17 cellular contexts compared by ENCODE assay signal in genomic region chr14:93986972-93987371, GRCh38. TPM values are rescaled to one million over a fixed set of nuclear protein-coding genes. Genes with fewer than 3 reads are reported as not detected.
A peak's percentile ranks its signal among the peaks of the same experiment; 100 is the strongest.
DNase-seq lines count a peak whose midpoint lies in the region; ATAC-seq, FAIRE-seq and TF ChIP-seq lines count a peak whose summit lies in the region.
"Had no signal": no experiment of that assay in that cellular context is flagged by ENCODE, and none has a peak within 500 bp of the region (broad histone marks: within the 10 kb centered on the region; RNA-seq: fewer than 3 reads in every experiment).

No MANE protein-coding gene starts in this region.

- H3K27me3 ChIP-seq in body of pancreas = no peaks in the 10 kb centered on the region
- H3K27me3 ChIP-seq: BE2C had no signal

- TF ChIP-seq CTCF in body of pancreas (IDR thresholded peaks at IDR 0.05) (no peak), nephron progenitor cell (IDR thresholded peaks at IDR 0.05) (no peak)

- H3K4me1 ChIP-seq in body of pancreas = no peaks in the 10 kb centered on the region
- H3K4me1 ChIP-seq: BE2C had no signal

- TF ChIP-seq POLR2A in body of pancreas (IDR thresholded peaks at IDR 0.05) = no peak

- peak; percentile 17 for ATAC-seq in body of pancreas
- ATAC-seq in activated CD8-positive, alpha-beta memory T cell treated with anti-CD3 and anti-CD28 coated beads, Interleukin-2, amount 10 ng/mL, durations not matched to agents 7 days and 5 days = no peak
- ATAC-seq: stimulated activated memory B cell treated with anti-CD40 and anti-IgM and Interleukin-4, amounts not matched to agents 10 μg/mL and 1 μg/mL and 100 μg/mL, for 72 hours had no signal

- peaks cover 31% of the 10 kb centered on the region for H3K4me1 Mint-ChIP-seq in nephron progenitor cell
- peaks cover 2% of the 10 kb centered on the region for H3K4me1 Mint-ChIP-seq in activated CD8-positive, alpha-beta memory T cell treated with anti-CD3 and anti-CD28 coated beads, Interleukin-2, amount 10 ng/mL, durations not matched to agents 7 days and 5 days

- H3K9me3 Mint-ChIP-seq in nephron progenitor cell = no peaks in the 10 kb centered on the region
- no peaks in the 10 kb centered on the region for H3K9me3 Mint-ChIP-seq in activated CD8-positive, alpha-beta memory T cell treated with anti-CD3 and anti-CD28 coated beads, Interleukin-2, amount 10 ng/mL, durations not matched to agents 7 days and 5 days (ENCODE audit: low read depth)
- H3K9me3 Mint-ChIP-seq: T-helper 1 cell treated with Interleukin-12 subunit alpha and Interleukin-12 subunit beta and Interleukin-4 antibody, amounts not matched to agents 30 μg/mL and 1 μg/mL, for 36 hours had no signal

- CTCF ChIA-PET in activated CD8-positive, alpha-beta memory T cell treated with anti-CD3 and anti-CD28 coated beads, Interleukin-2, amount 10 ng/mL, durations not matched to agents 7 days and 5 days (lab: Charles Lee) = interaction anchor here (1.1 to 5.3 kb wide), 3 partner anchors 14 to 47 kb away, joined by 3 to 25 read pairs (median 7); no protein-coding TSS in a partner anchor

- no peak for FAIRE-seq in HTR-8/SVneo (lab: Jason Lieb, UNC)

- intact Hi-C loops in body of pancreas (cut with DNase I) = no loop called here

- no peak overlapping the region for H3K27ac Mint-ChIP-seq in nephron progenitor cell
- no peak overlapping the region for H3K27ac Mint-ChIP-seq in activated CD8-positive, alpha-beta memory T cell treated with anti-CD3 and anti-CD28 coated beads, Interleukin-2, amount 10 ng/mL, durations not matched to agents 7 days and 5 days
- H3K27ac Mint-ChIP-seq: stimulated activated memory B cell treated with anti-CD40 and anti-IgM and Interleukin-4, amounts not matched to agents 10 μg/mL and 1 μg/mL and 100 μg/mL, for 72 hours; T-helper 1 cell treated with Interleukin-12 subunit alpha and Interleukin-12 subunit beta and Interleukin-4 antibody, amounts not matched to agents 30 μg/mL and 1 μg/mL, for 36 hours had no signal

- no peak overlapping the region for H3K4me3 Mint-ChIP-seq in nephron progenitor cell
- H3K4me3 Mint-ChIP-seq in activated CD8-positive, alpha-beta memory T cell treated with anti-CD3 and anti-CD28 coated beads, Interleukin-2, amount 10 ng/mL, durations not matched to agents 7 days and 5 days = no peak overlapping the region
- H3K4me3 Mint-ChIP-seq: stimulated activated memory B cell treated with anti-CD40 and anti-IgM and Interleukin-4, amounts not matched to agents 10 μg/mL and 1 μg/mL and 100 μg/mL, for 72 hours; T-helper 1 cell treated with Interleukin-12 subunit alpha and Interleukin-12 subunit beta and Interleukin-4 antibody, amounts not matched to agents 30 μg/mL and 1 μg/mL, for 36 hours had no signal

- no peaks in the 10 kb centered on the region for H3K36me3 ChIP-seq in body of pancreas (replicated peaks in 1 of 2; ENCODE audit: insufficient read depth in 1 of 2, low read depth in 2 of 2)
- H3K36me3 ChIP-seq: BE2C had no signal

- 78 to 79% methylated on average over 4 to 9 of the region's 9 CpGs for WGBS in body of pancreas, 2 donors

- H3K4me3 ChIP-seq in body of pancreas = no peak overlapping the region

- in situ Hi-C loops in KBM-7 (cut with MboI; ENCODE audit: low pct_unique_long_range_greater_than_20kb, low sequenced_read_pairs) = no loop called here

- peaks cover 9% of the 10 kb centered on the region for H3K27me3 Mint-ChIP-seq in nephron progenitor cell (ENCODE audit: low read depth, poor library complexity)
- H3K27me3 Mint-ChIP-seq in activated CD8-positive, alpha-beta memory T cell treated with anti-CD3 and anti-CD28 coated beads, Interleukin-2, amount 10 ng/mL, durations not matched to agents 7 days and 5 days = no peaks in the 10 kb centered on the region

- H3K9me3 ChIP-seq in body of pancreas = no peaks in the 10 kb centered on the region
- H3K9me3 ChIP-seq: BE2C had no signal

- DNase-seq in HTR-8/SVneo (ENCODE audit: insufficient read length, low spot score) (peak; percentile 39), body of pancreas (no peak), nephron progenitor cell (peak; percentile 28), GM19240 (ENCODE audit: insufficient read length, low spot score) (no peak), KBM-7 (no peak)
- DNase-seq in activated CD8-positive, alpha-beta memory T cell treated with anti-CD3 and anti-CD28 coated beads, Interleukin-2, amount 10 ng/mL, durations not matched to agents 7 days and 5 days = no peak
- DNase-seq: activated T-cell treated with anti-CD3 and anti-CD28 coated beads, Interleukin-2, amount 50 U/mL, for 1 hour; BE2C; DMS53; NCI-H146; NCI-H748 treated with DMSO at 0.1 percent for 48 hours; retina; stimulated activated CD4-positive, alpha-beta T cell treated with anti-CD3 and anti-CD28 coated beads, Interleukin-4, amount 100 ng/mL, for 4 hours had no signal

- H3K27ac ChIP-seq in body of pancreas = no peak overlapping the region

- H3K36me3 Mint-ChIP-seq in nephron progenitor cell (ENCODE audit: low read depth) = no peaks in the 10 kb centered on the region
- no peaks in the 10 kb centered on the region for H3K36me3 Mint-ChIP-seq in activated CD8-positive, alpha-beta memory T cell treated with anti-CD3 and anti-CD28 coated beads, Interleukin-2, amount 10 ng/mL, durations not matched to agents 7 days and 5 days
- H3K36me3 Mint-ChIP-seq: stimulated activated memory B cell treated with anti-CD40 and anti-IgM and Interleukin-4, amounts not matched to agents 10 μg/mL and 1 μg/mL and 100 μg/mL, for 72 hours had no signal

RNA-seq across cellular contexts. Expression of gene CCDC197, which starts 10.1 kb away (rescaled TPM):
- not detected for total RNA-seq in body of pancreas
- under 1 TPM in 1 of 2 experiments, not detected in 1; 0.14 TPM for total RNA-seq in activated CD8-positive, alpha-beta memory T cell treated with anti-CD3 and anti-CD28 coated beads, Interleukin-2, amount 10 ng/mL, durations not matched to agents 7 days and 5 days
- total RNA-seq: RPMI7951, urinary bladder had no signal

RNA-seq across cellular contexts. Expression of gene ASB2, which starts 10.6 kb away (rescaled TPM):
- total RNA-seq in body of pancreas = 1 to 10 TPM in 1 of 2 donors, under 1 TPM in 1; 0.33 to 7.0 TPM
- 100 to 1,000 TPM; 116 to 177 TPM for total RNA-seq in activated CD8-positive, alpha-beta memory T cell treated with anti-CD3 and anti-CD28 coated beads, Interleukin-2, amount 10 ng/mL, durations not matched to agents 7 days and 5 days

RNA-seq across cellular contexts. Expression of gene OTUB2, which starts 39.2 kb away (rescaled TPM):
- total RNA-seq in body of pancreas = 1 to 10 TPM in 1 of 2 donors, under 1 TPM in 1; 0.33 to 1.8 TPM
- 1 to 10 TPM; 3.4 to 4.2 TPM for total RNA-seq in activated CD8-positive, alpha-beta memory T cell treated with anti-CD3 and anti-CD28 coated beads, Interleukin-2, amount 10 ng/mL, durations not matched to agents 7 days and 5 days

RNA-seq across cellular contexts. Expression of gene FAM181A, which starts 59.8 kb away (rescaled TPM):
- total RNA-seq in body of pancreas = not detected
- total RNA-seq in activated CD8-positive, alpha-beta memory T cell treated with anti-CD3 and anti-CD28 coated beads, Interleukin-2, amount 10 ng/mL, durations not matched to agents 7 days and 5 days = not detected
- total RNA-seq: RPMI7951, urinary bladder had no signal

Comparison
In these comparisons a context has a peak if more than half of its experiments do, and no peak if none do; other contexts are left out.
1. DNase-seq: peak in HTR-8/SVneo (single experiment) and nephron progenitor cell (single experiment); none in body of pancreas (0 of 4), GM19240 (single experiment), KBM-7 (single experiment) and activated CD8-positive, alpha-beta memory T cell treated with anti-CD3 and anti-CD28 coated beads, Interleukin-2, amount 10 ng/mL, durations not matched to agents 7 days and 5 days (single experiment).
2. RNA of gene ASB2, which starts 10.6 kb away (total RNA-seq): 116 to 177 TPM in activated CD8-positive, alpha-beta memory T cell treated with anti-CD3 and anti-CD28 coated beads, Interleukin-2, amount 10 ng/mL, durations not matched to agents 7 days and 5 days; 0.33 to 7.0 TPM in body of pancreas; every median in the first group is over 10 times any median in the second.